ENCODE assay signal across 24 cellular contexts in genomic region chr10:3150366-3150765, GRCh38.
"Had no signal": no experiment of that assay in that cellular context is flagged by ENCODE, and none has a peak within 500 bp of the region (broad histone marks: within the 10 kb centered on the region; RNA-seq: fewer than 3 reads in every experiment).

No MANE protein-coding gene starts in this region.

- H3K27me3 Mint-ChIP-seq: naive B cell; natural killer cell treated with Interleukin-12 subunit alpha and Interleukin-12 subunit beta and Interleukin-15 and Interleukin-18, amount 100 ng/mL, for 72 hours; progenitor cell of endocrine pancreas had no signal

- DNase-seq: effector CD4-positive, alpha-beta T cell; foreskin fibroblast; left cardiac atrium; mesenchymal stem cell; mucosa of descending colon; naive B cell; right lobe of liver; small intestine; stimulated activated CD4-positive, alpha-beta T cell treated with anti-CD3 and anti-CD28 coated beads, Interleukin-15, amount 100 ng/mL, for 24 hours; stimulated activated CD4-positive, alpha-beta T cell treated with anti-CD3 and anti-CD28 coated beads, Interleukin-2, amount 100 ng/mL, for 48 hours; stimulated activated naive CD4-positive, alpha-beta T cell treated with Interleukin-2 at 50 U/mL for 16 hours; transverse colon had no signal

- H3K9me3 Mint-ChIP-seq: mesothelial cell of epicardium; naive B cell; natural killer cell treated with Interleukin-12 subunit alpha and Interleukin-12 subunit beta and Interleukin-15 and Interleukin-18, amount 100 ng/mL, for 72 hours; neural crest cell had no signal

- H3K27ac ChIP-seq: epithelial cell of prostate, left lung, parathyroid adenoma, right lobe of liver, thoracic aorta, transverse colon, vagina had no signal

- H3K4me1 Mint-ChIP-seq: mesothelial cell of epicardium, naive B cell, neural crest cell had no signal

- H3K27ac Mint-ChIP-seq: mesothelial cell of epicardium; natural killer cell treated with Interleukin-12 subunit alpha and Interleukin-12 subunit beta and Interleukin-15 and Interleukin-18, amount 100 ng/mL, for 72 hours; progenitor cell of endocrine pancreas had no signal

- ATAC-seq: esophagus mucosa; gastrocnemius medialis; left cardiac atrium; left lung; mucosa of descending colon; natural killer cell treated with Interleukin-12 subunit alpha and Interleukin-12 subunit beta and Interleukin-15 and Interleukin-18, amount 100 ng/mL, for 72 hours; right lobe of liver had no signal

- H3K27me3 ChIP-seq: dorsolateral prefrontal cortex, gastrocnemius medialis, left lung, right lobe of liver, transverse colon, vagina had no signal

- H3K9me3 ChIP-seq: gastrocnemius medialis, left lung, mucosa of descending colon, right lobe of liver, thoracic aorta, transverse colon, vagina had no signal

- H3K4me1 ChIP-seq: gastrocnemius medialis, left lung, parathyroid adenoma, right lobe of liver, transverse colon, vagina had no signal

- H3K4me3 ChIP-seq: dorsolateral prefrontal cortex, gastrocnemius medialis, left lung, mucosa of descending colon, right lobe of liver, thoracic aorta, transverse colon, vagina had no signal

- H3K4me3 Mint-ChIP-seq: mesothelial cell of epicardium; natural killer cell treated with Interleukin-12 subunit alpha and Interleukin-12 subunit beta and Interleukin-15 and Interleukin-18, amount 100 ng/mL, for 72 hours; neural crest cell had no signal
